Comparison of ENCODE assay signal across 14 cellular contexts in genomic region chr1:222073307-222073995, GRCh38.
DNase-seq lines count a peak whose midpoint lies in the region; ATAC-seq, FAIRE-seq and TF ChIP-seq lines count a peak whose summit lies in the region.
"Had no signal": no experiment of that assay in that cellular context is flagged by ENCODE, and none has a peak within 500 bp of the region (broad histone marks: within the 10 kb centered on the region; RNA-seq: fewer than 3 reads in every experiment).

No MANE protein-coding gene starts in this region.

- TF ChIP-seq RAD21 in H1 (IDR thresholded peaks at IDR 0.05 in 1 of 2, conservative IDR thresholded peaks at IDR 0.05 in 1 of 2; ENCODE audit: low read depth in 2 of 2, low read length in 2 of 2) = no peak

- TF ChIP-seq CTCF in H1 (IDR thresholded peaks at IDR 0.05; ENCODE audit: control extremely low read depth in 1 of 3, insufficient read depth in 1 of 3, low read depth in 1 of 3, low read length in 3 of 3) = no peak
- TF ChIP-seq CTCF in mesothelial cell of epicardium (IDR thresholded peaks at IDR 0.05; ENCODE audit: unreplicated experiment) = no peak

- peak; percentile 82 for DNase-seq in AG20443 (ENCODE audit: low spot score)
- DNase-seq in M059J (ENCODE audit: low read depth) = peak; percentile 89
- no peak for DNase-seq in H1 (ENCODE audit: low read depth in 1 of 2, low spot score in 2 of 2)
- no peak for DNase-seq in mesothelial cell of epicardium (ENCODE audit: low spot score in 2 of 2, unreplicated experiment in 2 of 2)
- no peak for DNase-seq in activated T-cell treated with anti-CD3 and anti-CD28 coated beads for 4 hours
- no peak for DNase-seq in NCI-H1048 (lab: John Stamatoyannopoulos, UW)
- DNase-seq in epidermal melanocyte (ENCODE audit: insufficient read length, low spot score) = no peak
- DNase-seq: activated CD4-positive, alpha-beta T cell treated with anti-CD3 and anti-CD28 coated beads, Interleukin-2, amount 50 U/mL, for 1 hour; midbrain; stimulated activated CD4-positive, alpha-beta T cell treated with anti-CD3 and anti-CD28 coated beads, Interleukin-2, amount 100 ng/mL, for 24 hours; upper lobe of left lung had no signal

- no peak overlapping the region for H2AFZ ChIP-seq in H1 (ENCODE audit: low read length)
- H2AFZ ChIP-seq: parathyroid adenoma had no signal

- no peaks in the 10 kb centered on the region for H3K36me3 Mint-ChIP-seq in mesothelial cell of epicardium

- H3K27ac Mint-ChIP-seq in mesothelial cell of epicardium = peak overlapping the region; percentile 37
- H3K27ac Mint-ChIP-seq: B cell had no signal

- H4K5ac ChIP-seq in H1 (ENCODE audit: insufficient read length, low read depth, low read length) = no peak overlapping the region

- CTCF ChIA-PET in H1 (lab: Charles Lee; ENCODE audit: partially characterized antibody) = interaction anchor here (0.6 to 2.2 kb wide), 4 partner anchors 22 to 151 kb away, joined by 4 to 10 read pairs (median 4); no protein-coding TSS in a partner anchor

- no peaks in the 10 kb centered on the region for H3K79me2 ChIP-seq in H1 (ENCODE audit: control insufficient read depth in 1 of 2, insufficient read depth in 2 of 2, low read length in 2 of 2)
- H3K79me2 ChIP-seq: parathyroid adenoma had no signal

- H3K23me2 ChIP-seq in H1 (ENCODE audit: low read depth, low read length) = no peaks in the 10 kb centered on the region

- H4K91ac ChIP-seq in H1 (replicated peaks; ENCODE audit: insufficient read length, low read length) = no peak overlapping the region

- H2BK120ac ChIP-seq in H1 (replicated peaks; ENCODE audit: low read depth, low read length) = no peak overlapping the region

- H3K56ac ChIP-seq in H1 (replicated peaks; ENCODE audit: insufficient read length, low read depth, low read length) = no peak overlapping the region

- H3K9me3 Mint-ChIP-seq in mesothelial cell of epicardium = no peaks in the 10 kb centered on the region

- H3K79me1 ChIP-seq in H1 (ENCODE audit: low read depth, low read length) = no peaks in the 10 kb centered on the region

- no peak for FAIRE-seq in H1 (lab: Jason Lieb, UNC)

- no peak overlapping the region for H3K9ac ChIP-seq in H1 (replicated peaks in 1 of 4; ENCODE audit: extremely low read depth in 1 of 4, low read depth in 3 of 4, low read length in 3 of 4)
- H3K9ac ChIP-seq: parathyroid adenoma had no signal

- H2BK5ac ChIP-seq in H1 (ENCODE audit: low read depth, low read length) = no peak overlapping the region

- H3K4me2 ChIP-seq in H1 (ENCODE audit: insufficient read depth in 1 of 2, low read depth in 2 of 2, low read length in 2 of 2) = no peak overlapping the region

- H2BK15ac ChIP-seq in H1 (ENCODE audit: low read length) = no peak overlapping the region

- no peak overlapping the region for H3K18ac ChIP-seq in H1 (ENCODE audit: extremely low read depth, low read length)

- H3K4me3 Mint-ChIP-seq in mesothelial cell of epicardium = no peak overlapping the region
- H3K4me3 Mint-ChIP-seq: B cell had no signal

- H2AK5ac ChIP-seq in H1 (ENCODE audit: low read depth, low read length) = no peak overlapping the region

- no peaks in the 10 kb centered on the region for H4K20me1 ChIP-seq in H1 (replicated peaks in 1 of 2; ENCODE audit: control insufficient read depth in 1 of 2, insufficient read depth in 2 of 2, low read length in 2 of 2)

- H3K27me3 Mint-ChIP-seq in mesothelial cell of epicardium (ENCODE audit: low read depth) = peaks cover 2% of the 10 kb centered on the region

- no peak overlapping the region for H3K27ac ChIP-seq in H1 (ENCODE audit: low read depth, low read length)
- H3K27ac ChIP-seq: parathyroid adenoma, upper lobe of left lung had no signal

- H3K4me1 Mint-ChIP-seq in mesothelial cell of epicardium = peaks cover 19% of the 10 kb centered on the region

- H3K14ac ChIP-seq in H1 (ENCODE audit: insufficient read length) = no peak overlapping the region

- TF ChIP-seq EP300 in H1 (IDR thresholded peaks at IDR 0.05; ENCODE audit: borderline replicate concordance in 1 of 2, low read depth in 2 of 2, low read length in 2 of 2) = no peak

- no peaks in the 10 kb centered on the region; a peak in 1 of 8 replicates for H3K36me3 ChIP-seq in H1 (ENCODE audit: control insufficient read depth in 2 of 4, insufficient read depth in 4 of 4, low read length in 3 of 4)
- H3K36me3 ChIP-seq: upper lobe of left lung had no signal

- H3K4me3 ChIP-seq in H1 (ENCODE audit: extremely low read depth in 1 of 4, insufficient read depth in 2 of 4, low read depth in 3 of 4, low read length in 4 of 4) = no peak overlapping the region
- H3K4me3 ChIP-seq: upper lobe of left lung had no signal

- H3K27me3 ChIP-seq in H1 (replicated peaks in 1 of 4; ENCODE audit: control insufficient read depth in 3 of 4, extremely low read depth in 1 of 4, insufficient read depth in 3 of 4, low read length in 3 of 4) = no peaks in the 10 kb centered on the region
- H3K27me3 ChIP-seq: upper lobe of left lung had no signal

- 77% methylated on average over 2 of the region's 2 CpGs; no CpG with 5 or more reads in 1 of the 2 experiments for WGBS in H1 (ENCODE audit: extremely low coverage in 1 of 2, insufficient coverage in 1 of 2, insufficient read length in 1 of 2, insufficient replicate concordance in 2 of 2, low coverage in 1 of 2, low lambda C conversion rate in 2 of 2, missing lambda C conversion rate in 1 of 2), 2 experiments

- no peak for ATAC-seq in GM21619 (IDR thresholded peaks at IDR 0.05; ENCODE audit: unreplicated experiment)

- peaks cover 3 to 8% (median 4%) of the 10 kb centered on the region in 4 experiments; a peak in 6 of 7 replicates for H3K4me1 ChIP-seq in H1 (replicated peaks in 1 of 4; ENCODE audit: control insufficient read depth in 3 of 4, insufficient read depth in 4 of 4, low read length in 3 of 4)
- H3K4me1 ChIP-seq: parathyroid adenoma had no signal

- H4K8ac ChIP-seq in H1 (ENCODE audit: extremely low read depth, insufficient read depth, low read length) = no peak overlapping the region

- no peaks in the 10 kb centered on the region for H3K9me3 ChIP-seq in H1 (ENCODE audit: insufficient read depth in 2 of 2, low read depth in 1 of 2, low read length in 1 of 2)
- H3K9me3 ChIP-seq: upper lobe of left lung had no signal

- TF ChIP-seq POLR2A in H1 (IDR thresholded peaks at IDR 0.05; ENCODE audit: control extremely low read depth in 1 of 2, low read depth in 2 of 2, low read length in 2 of 2) = no peak

- POLR2A ChIA-PET in H1 (lab: Charles Lee; ENCODE audit: partially characterized antibody) = interaction anchor here (0.6 kb wide), 1 partner anchor 15 kb away, joined by 3 read pairs; no protein-coding TSS in a partner anchor

- H2BK20ac ChIP-seq in H1 (ENCODE audit: low read length) = peak overlapping the region; percentile 36; the same call in 1 of the 2 replicates

- no peak overlapping the region for H2BK12ac ChIP-seq in H1 (ENCODE audit: low read depth, low read length)

- no peak overlapping the region for H3K4ac ChIP-seq in H1 (replicated peaks; ENCODE audit: insufficient read length, low read depth, low read length)

- no peak overlapping the region for H3K23ac ChIP-seq in H1 (ENCODE audit: insufficient read length)

TF ChIP-seq in H1, 55 proteins besides CTCF, POLR2A, EP300 and RAD21:
- TF ChIP-seq NRF1 (IDR thresholded peaks at IDR 0.05; ENCODE audit: low read depth, low read length) (no peak), SAP30 (IDR thresholded peaks at IDR 0.05; ENCODE audit: insufficient read depth, insufficient replicate concordance, low read length) (no peak), ASH2L (IDR thresholded peaks at IDR 0.05; ENCODE audit: low read length) (no peak)

Comparison
In these comparisons a context has a peak if more than half of its experiments do, and no peak if none do; other contexts are left out.
1. DNase-seq: peak in AG20443 (single experiment) and M059J (single experiment); none in H1 (0 of 2), mesothelial cell of epicardium (0 of 2), activated T-cell treated with anti-CD3 and anti-CD28 coated beads for 4 hours (single experiment), NCI-H1048 (single experiment) and epidermal melanocyte (single experiment).